ENCODE assay signal across 30 cellular contexts in the genomic region with DNA sequence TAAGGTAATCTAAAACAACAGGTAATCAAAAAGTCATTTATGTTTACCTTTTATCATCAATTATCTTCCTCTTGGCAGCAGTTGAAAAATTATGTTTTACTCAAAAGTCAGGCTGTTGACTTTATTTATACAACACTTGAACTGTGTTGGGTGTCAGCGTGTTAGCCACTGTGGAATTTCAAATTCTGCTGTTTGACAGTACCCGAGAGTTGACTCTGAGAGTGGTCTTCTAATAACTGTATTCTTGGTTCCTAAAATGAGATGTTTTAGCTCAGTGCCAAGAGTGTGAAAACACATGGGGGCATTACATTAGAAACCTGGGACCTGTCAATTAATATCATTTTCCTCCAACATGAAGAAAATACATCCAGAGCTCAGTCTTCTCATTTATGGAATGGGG.
"Had no signal": no experiment of that assay in that cellular context is flagged by ENCODE, and none has a peak within 500 bp of the region (broad histone marks: within the 10 kb centered on the region; RNA-seq: fewer than 3 reads in every experiment).

No MANE protein-coding gene starts in this region.

- H3K4me1 ChIP-seq: colonic mucosa, esophagus squamous epithelium, prostate gland, suprapubic skin, transverse colon, upper lobe of right lung had no signal

- H3K4me2 ChIP-seq: smooth muscle cell had no signal

- ATAC-seq: left colon; left ventricle myocardium superior; mucosa of descending colon; naive thymus-derived CD4-positive, alpha-beta T cell; sciatic nerve had no signal

- H3K36me3 ChIP-seq: colonic mucosa, esophagus squamous epithelium, neural progenitor cell, prostate gland, right atrium auricular region, suprapubic skin, transverse colon, upper lobe of right lung, uterus had no signal

- H3K9me3 ChIP-seq: colonic mucosa, esophagus squamous epithelium, mucosa of descending colon, prostate gland, right atrium auricular region, suprapubic skin, transverse colon, upper lobe of right lung, uterus had no signal

- DNase-seq: colonic mucosa; effector CD8-positive, alpha-beta T cell; esophagus squamous epithelium; foreskin melanocyte; hypothalamus; immature natural killer cell; islet precursor cell; kidney glomerular epithelial cell; left colon; left ventricle myocardium superior; mucosa of descending colon; naive thymus-derived CD4-positive, alpha-beta T cell; stimulated activated CD4-positive, alpha-beta T cell treated with anti-CD3 and anti-CD28 coated beads, Interleukin-12 subunit alpha, Interleukin-12 subunit beta, amount 100 ng/mL, for 4 hours; stimulated activated CD4-positive, alpha-beta T cell treated with anti-CD3 and anti-CD28 coated beads, Interleukin-2, amount 100 ng/mL, for 24 hours; stimulated activated CD4-positive, alpha-beta T cell treated with anti-CD3 and anti-CD28 coated beads, Interleukin-4, amount 100 ng/mL, for 24 hours; transverse colon; uterus had no signal

- H3K4me3 ChIP-seq: colonic mucosa, esophagus squamous epithelium, lung, mucosa of descending colon, neural progenitor cell, prostate gland, right atrium auricular region, smooth muscle cell, suprapubic skin, transverse colon, upper lobe of right lung, uterus had no signal

- H3K27ac ChIP-seq: colonic mucosa, esophagus squamous epithelium, neural progenitor cell, prostate gland, right atrium auricular region, suprapubic skin, transverse colon, upper lobe of right lung, uterus had no signal

- H3K9ac ChIP-seq: neural progenitor cell had no signal

- H3K9me3 Mint-ChIP-seq: dendritic cell treated with granulocyte-macrophage colony-stimulating factor and Interleukin-4, amounts not matched to agents 40 ng/mL and 50 ng/mL, for 4 days; immature natural killer cell; mesothelial cell of epicardium; nephron; neural progenitor cell; stimulated activated effector memory CD8-positive, alpha-beta T cell treated with anti-CD3 and anti-CD28 coated beads, Interleukin-12 subunit alpha, Interleukin-12 subunit beta, amount 100 ng/mL, for 72 hours; stimulated activated naive CD8-positive, alpha-beta T cell treated with anti-CD3 and anti-CD28 coated beads, Interleukin-15, Interleukin-2, amounts not matched to agents 100 ng/mL and 50 ng/mL, for 24 hours had no signal

- H2AFZ ChIP-seq: neural progenitor cell had no signal

- H3K4me1 Mint-ChIP-seq: immature natural killer cell; naive thymus-derived CD4-positive, alpha-beta T cell; stimulated activated effector memory CD8-positive, alpha-beta T cell treated with anti-CD3 and anti-CD28 coated beads, Interleukin-12 subunit alpha, Interleukin-12 subunit beta, amount 100 ng/mL, for 72 hours had no signal

- H3K36me3 Mint-ChIP-seq: immature natural killer cell; mesothelial cell of epicardium; neural progenitor cell; stimulated activated effector memory CD8-positive, alpha-beta T cell treated with anti-CD3 and anti-CD28 coated beads, Interleukin-12 subunit alpha, Interleukin-12 subunit beta, amount 100 ng/mL, for 72 hours had no signal

- H3K27ac Mint-ChIP-seq: dendritic cell treated with granulocyte-macrophage colony-stimulating factor and Interleukin-4, amounts not matched to agents 40 ng/mL and 50 ng/mL, for 4 days; immature natural killer cell; mesothelial cell of epicardium; naive thymus-derived CD4-positive, alpha-beta T cell; neural progenitor cell; stimulated activated effector memory CD8-positive, alpha-beta T cell treated with anti-CD3 and anti-CD28 coated beads, Interleukin-12 subunit alpha, Interleukin-12 subunit beta, amount 100 ng/mL, for 72 hours had no signal

- H3K27me3 Mint-ChIP-seq: dendritic cell treated with granulocyte-macrophage colony-stimulating factor and Interleukin-4, amounts not matched to agents 40 ng/mL and 50 ng/mL, for 4 days; stimulated activated naive CD8-positive, alpha-beta T cell treated with anti-CD3 and anti-CD28 coated beads, Interleukin-15, Interleukin-2, amounts not matched to agents 100 ng/mL and 50 ng/mL, for 24 hours had no signal

- H3K4me3 Mint-ChIP-seq: dendritic cell treated with granulocyte-macrophage colony-stimulating factor and Interleukin-4, amounts not matched to agents 40 ng/mL and 50 ng/mL, for 4 days; immature natural killer cell; mesothelial cell of epicardium; naive thymus-derived CD4-positive, alpha-beta T cell; nephron; neural progenitor cell; stimulated activated effector memory CD8-positive, alpha-beta T cell treated with anti-CD3 and anti-CD28 coated beads, Interleukin-12 subunit alpha, Interleukin-12 subunit beta, amount 100 ng/mL, for 72 hours; stimulated activated naive CD8-positive, alpha-beta T cell treated with anti-CD3 and anti-CD28 coated beads, Interleukin-15, Interleukin-2, amounts not matched to agents 100 ng/mL and 50 ng/mL, for 24 hours had no signal

- H3K27me3 ChIP-seq: colonic mucosa, esophagus squamous epithelium, neural progenitor cell, right atrium auricular region, suprapubic skin, transverse colon, upper lobe of right lung, uterus had no signal
